Comparison of ENCODE assay signal across 29 cellular contexts in the genomic region with DNA sequence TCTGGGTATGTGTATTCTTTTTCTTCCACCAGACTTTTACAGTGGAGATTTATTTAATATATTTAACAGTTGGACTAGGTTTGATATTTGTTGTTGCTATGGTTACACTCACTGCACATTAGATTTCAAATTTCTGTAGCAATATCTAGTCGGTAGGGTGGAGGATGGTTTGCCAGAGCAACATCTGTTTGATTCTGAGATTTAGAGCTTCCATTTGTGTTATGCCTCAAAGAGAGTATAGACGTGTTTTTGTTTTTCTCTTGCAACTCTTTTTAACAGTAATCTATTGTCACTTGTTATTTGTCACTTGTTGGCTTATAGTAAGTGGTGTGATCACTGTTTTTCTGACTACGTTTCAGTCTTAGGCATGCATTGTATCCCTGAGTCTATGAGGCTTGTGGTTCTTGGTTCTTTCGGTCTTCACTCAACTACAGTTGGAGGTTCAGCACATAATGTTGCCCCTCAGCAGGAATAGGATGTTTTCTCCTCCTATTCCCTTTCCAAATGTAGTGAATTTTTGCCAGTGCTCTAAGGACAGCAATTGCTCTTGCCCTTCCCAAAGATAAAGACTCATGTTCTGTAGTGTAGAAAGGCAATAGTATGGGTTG.
"Had no signal": no experiment of that assay in that cellular context is flagged by ENCODE, and none has a peak within 500 bp of the region (broad histone marks: within the 10 kb centered on the region; RNA-seq: fewer than 3 reads in every experiment).

No MANE protein-coding gene starts in this region.

- ATAC-seq: activated naive CD4-positive, alpha-beta T cell treated with anti-CD3 and anti-CD28 coated beads, Interleukin-2, amount 50 U/mL, for 72 hours; activated naive CD8-positive, alpha-beta T cell treated with anti-CD3 and anti-CD28 coated beads, Interleukin-2, amount 50 U/mL, for 24 hours; activated T-cell treated with anti-CD3 and anti-CD28 coated beads, Interleukin-2, amount 50 U/mL, for 4 hours; Panc1; Right ventricle myocardium inferior; T-cell had no signal

- H3K27me3 Mint-ChIP-seq: activated CD4-positive, alpha-beta memory T cell treated with anti-CD3 and anti-CD28 coated beads for 36 hours; activated CD4-positive, alpha-beta T cell treated with anti-CD3 and anti-CD28 coated beads, Interleukin-2, amount 10 ng/mL, durations not matched to agents 7 days and 5 days; activated naive CD8-positive, alpha-beta T cell treated with anti-CD3 and anti-CD28 coated beads, Interleukin-2, amount 50 U/mL, for 24 hours; T-cell had no signal

- H3K4me2 ChIP-seq: KMS-11 had no signal

- H3K27me3 ChIP-seq: brain microvascular endothelial cell, cardiac muscle cell had no signal

- H3K4me1 Mint-ChIP-seq: activated CD4-positive, alpha-beta T cell treated with anti-CD3 and anti-CD28 coated beads, Interleukin-2, amount 10 ng/mL, durations not matched to agents 7 days and 5 days; activated naive CD8-positive, alpha-beta T cell treated with anti-CD3 and anti-CD28 coated beads, Interleukin-2, amount 50 U/mL, for 24 hours; T-cell had no signal

- H3K36me3 ChIP-seq: brain microvascular endothelial cell, cardiac muscle cell had no signal

- H3K36me3 Mint-ChIP-seq: activated CD4-positive, alpha-beta memory T cell treated with anti-CD3 and anti-CD28 coated beads for 36 hours; T-cell had no signal

- H3K27ac ChIP-seq: brain microvascular endothelial cell, cardiac muscle cell, KMS-11, SK-N-MC, VCaP had no signal

- H3K4me3 ChIP-seq: cardiac muscle cell, SK-N-MC had no signal

- H3K27ac Mint-ChIP-seq: activated CD4-positive, alpha-beta memory T cell treated with anti-CD3 and anti-CD28 coated beads for 36 hours; activated CD4-positive, alpha-beta T cell treated with anti-CD3 and anti-CD28 coated beads, Interleukin-2, amount 10 ng/mL, durations not matched to agents 7 days and 5 days; activated naive CD8-positive, alpha-beta T cell treated with anti-CD3 and anti-CD28 coated beads, Interleukin-2, amount 50 U/mL, for 24 hours; T-cell had no signal

- DNase-seq: activated CD4-positive, alpha-beta memory T cell treated with anti-CD3 and anti-CD28 coated beads for 36 hours; activated CD4-positive, alpha-beta T cell treated with anti-CD3 and anti-CD28 coated beads, Interleukin-2, amount 10 ng/mL, durations not matched to agents 7 days and 5 days; activated CD4-positive, CD25-positive, alpha-beta regulatory T cell; activated CD8-positive, alpha-beta memory T cell treated with anti-CD3 and anti-CD28 coated beads for 24 hours; activated effector memory CD4-positive, alpha-beta T cell treated with anti-CD3 and anti-CD28 coated beads, Interleukin-2, amount 50 U/mL, for 16 hours; activated naive CD4-positive, alpha-beta T cell treated with Interleukin-2 at 50 U/mL for 16 hours; activated naive CD8-positive, alpha-beta T cell treated with anti-CD3 and anti-CD28 coated beads, Interleukin-2, amount 50 U/mL, for 24 hours; activated T-cell treated with anti-CD3 and anti-CD28 coated beads, Interleukin-2, amount 50 U/mL, for 4 hours; amniotic stem cell; brain microvascular endothelial cell; NCI-H1092; NCI-H1417; NCI-H1930; NCI-H2171; NCI-H2227 treated with DMSO at 0.1 percent for 48 hours; NCI-H446 treated with DMSO at 0.1 percent for 48 hours; NCI-H526; RPMI8226; T-cell; T-helper 2 cell; T1000 had no signal

- FAIRE-seq: TTC549 had no signal

- H3K9ac ChIP-seq: KMS-11 had no signal

- H3K4me3 Mint-ChIP-seq: activated CD4-positive, alpha-beta memory T cell treated with anti-CD3 and anti-CD28 coated beads for 36 hours; activated CD4-positive, alpha-beta T cell treated with anti-CD3 and anti-CD28 coated beads, Interleukin-2, amount 10 ng/mL, durations not matched to agents 7 days and 5 days; activated naive CD8-positive, alpha-beta T cell treated with anti-CD3 and anti-CD28 coated beads, Interleukin-2, amount 50 U/mL, for 24 hours; activated T-cell treated with anti-CD3 and anti-CD28 coated beads, Interleukin-2, amount 50 U/mL, for 4 hours; T-cell had no signal
